Comparison of ENCODE assay signal across 12 cellular contexts in the genomic region with DNA sequence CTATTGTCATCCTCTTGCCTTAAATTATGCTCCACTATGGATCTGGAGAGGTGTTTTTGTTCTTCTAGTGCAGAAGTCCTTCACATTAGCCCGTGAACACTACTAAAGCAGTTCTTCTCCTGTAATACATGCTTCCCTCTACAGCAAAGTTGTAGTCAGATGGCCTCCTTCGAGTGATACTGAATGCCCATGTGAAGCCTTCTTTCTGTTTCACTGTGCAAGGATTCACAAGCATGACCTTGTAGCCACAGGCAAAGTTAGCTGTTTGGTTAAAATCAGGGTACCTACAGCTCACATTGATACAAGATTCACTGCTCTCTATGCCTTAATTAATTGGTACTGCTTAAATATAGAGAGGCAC. TPM values are rescaled to one million over a fixed set of nuclear protein-coding genes. Genes with fewer than 3 reads are reported as not detected.
DNase-seq lines count a peak whose midpoint lies in the region; ATAC-seq lines count a peak whose summit lies in the region.
"Had no signal": no experiment of that assay in that cellular context is flagged by ENCODE, and none has a peak within 500 bp of the region (broad histone marks: within the 10 kb centered on the region; RNA-seq: fewer than 3 reads in every experiment).

No MANE protein-coding gene starts in this region.

- H2BK120ac ChIP-seq in neuronal stem cell (ENCODE audit: low read depth, low read length), result no peak overlapping the region

- H3K4me3 ChIP-seq in neuronal stem cell (ENCODE audit: low read length in 2 of 2), result no peak overlapping the region

- H3K4ac ChIP-seq in neuronal stem cell (ENCODE audit: low read length), result no peak overlapping the region

- no peaks in the 10 kb centered on the region for H3K9me3 ChIP-seq in neuronal stem cell (replicated peaks in 1 of 2; ENCODE audit: control insufficient read depth in 2 of 2, insufficient read depth in 1 of 2, low read depth in 1 of 2, low read length in 2 of 2)

- no peak overlapping the region for H3K4me2 ChIP-seq in neuronal stem cell (ENCODE audit: insufficient read depth, low read length, poor library complexity, severe bottlenecking)

- peak overlapping the region; percentile 72 for H2AFZ ChIP-seq in neuronal stem cell (ENCODE audit: low read length)

- H2BK5ac ChIP-seq in neuronal stem cell (ENCODE audit: low read length), result no peak overlapping the region

- no peak overlapping the region for H3K23ac ChIP-seq in neuronal stem cell (ENCODE audit: low read depth, low read length, poor library complexity)

- peak; percentile 66 for ATAC-seq in GM18870 (IDR thresholded peaks at IDR 0.05; ENCODE audit: unreplicated experiment)
- ATAC-seq in GM21576 (IDR thresholded peaks at IDR 0.05; ENCODE audit: unreplicated experiment), result peak; percentile 82
- ATAC-seq in HG03354 (IDR thresholded peaks at IDR 0.05; ENCODE audit: poor library complexity, severe bottlenecking, unreplicated experiment), result peak; percentile 65

- H3K14ac ChIP-seq in neuronal stem cell (ENCODE audit: low read length), result no peak overlapping the region

- H2BK15ac ChIP-seq in neuronal stem cell (ENCODE audit: low read length), result no peak overlapping the region

- no peak overlapping the region for H2AK5ac ChIP-seq in neuronal stem cell (ENCODE audit: low read depth, low read length)

- H3K36me3 ChIP-seq in neuronal stem cell (replicated peaks in 1 of 2; ENCODE audit: control insufficient read depth in 2 of 2, insufficient read depth in 2 of 2, low read length in 2 of 2), result no peaks in the 10 kb centered on the region

- H4K91ac ChIP-seq in neuronal stem cell (ENCODE audit: low read depth, low read length, poor library complexity), result no peak overlapping the region

- H3K27ac ChIP-seq in neuronal stem cell (replicated peaks; ENCODE audit: low read length), result no peak overlapping the region
- H3K27ac ChIP-seq: epithelial cell of prostate had no signal

- no peak overlapping the region for H3K9ac ChIP-seq in neuronal stem cell (ENCODE audit: low read depth, low read length, poor library complexity)

- H2BK12ac ChIP-seq in neuronal stem cell (ENCODE audit: low read length), result no peak overlapping the region

- DNase-seq in neuronal stem cell (ENCODE audit: low spot score) (no peak), NCI-H1417 (lab: John Stamatoyannopoulos, UW) (no peak), NAMALWA (ENCODE audit: low spot score) (no peak), SIG-M5 treated with dmso at 0.1 percent for 504 hours (lab: John Stamatoyannopoulos, UW; ENCODE audit: unreplicated experiment) (no peak)
- DNase-seq in effector CD4-positive, alpha-beta T cell, result no peak
- DNase-seq: activated naive CD4-positive, alpha-beta T cell treated with anti-CD3 and anti-CD28 coated beads for 36 hours; GDM1; NCI-H526 had no signal

- no peaks in the 10 kb centered on the region for H3K79me1 ChIP-seq in neuronal stem cell (ENCODE audit: low read depth, low read length)

- H3K18ac ChIP-seq in neuronal stem cell (ENCODE audit: low read length), result no peak overlapping the region

- H3K4me1 ChIP-seq in neuronal stem cell (ENCODE audit: control insufficient read depth in 2 of 2, insufficient read depth in 1 of 2, low read depth in 1 of 2, low read length in 2 of 2), result peaks cover 2 to 10% of the 10 kb centered on the region in 2 donors

- WGBS in neuronal stem cell (ENCODE audit: extremely low coverage in 2 of 2, insufficient read length in 2 of 2, insufficient replicate concordance in 1 of 2), 2 donors, result no CpG with 5 or more reads among the region's 2 CpGs

- H3K27me3 ChIP-seq in neuronal stem cell (ENCODE audit: control insufficient read depth in 3 of 3, insufficient read depth in 3 of 3, low read depth in 1 of 3, low read length in 3 of 3), result no peaks in the 10 kb centered on the region

- no peak overlapping the region for H4K8ac ChIP-seq in neuronal stem cell (ENCODE audit: low read depth, low read length)

RNA-seq across cellular contexts. Expression of gene ARHGAP18, which starts 47.6 kb away (rescaled TPM):
- polyA plus RNA-seq in neuronal stem cell (2013, experiment 1 of 2), result 3.1 TPM
- 3.2 TPM for polyA plus RNA-seq in neuronal stem cell (2013, experiment 2 of 2)
